Comparison of ENCODE assay signal across 27 cellular contexts in the genomic region with DNA sequence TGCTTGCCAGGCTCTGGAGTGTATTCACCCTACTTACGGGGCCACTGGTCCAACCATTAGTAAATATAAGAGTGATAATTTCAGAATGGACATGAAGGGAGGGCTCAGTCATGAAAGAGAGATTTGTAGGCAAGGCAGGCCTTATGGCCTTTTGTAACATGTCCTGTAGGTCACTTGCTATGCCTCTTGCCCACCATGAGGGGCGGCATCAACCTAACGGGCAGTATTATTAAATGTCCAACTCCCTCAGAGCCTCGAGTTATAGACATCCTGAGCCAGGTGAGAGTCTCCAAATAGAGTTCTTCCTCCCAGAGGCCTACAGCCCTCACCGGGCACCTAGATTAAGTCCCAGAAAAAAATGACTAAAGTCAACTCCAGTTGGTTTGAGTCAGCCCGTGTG. TPM values are rescaled to one million over a fixed set of nuclear protein-coding genes. Genes with fewer than 3 reads are reported as not detected.
"Had no signal": no experiment of that assay in that cellular context is flagged by ENCODE, and none has a peak within 500 bp of the region (broad histone marks: within the 10 kb centered on the region; RNA-seq: fewer than 3 reads in every experiment).

No MANE protein-coding gene starts in this region.

- ATAC-seq: esophagus mucosa; heart left ventricle; psoas muscle; stimulated activated naive CD8-positive, alpha-beta T cell treated with anti-CD3 and anti-CD28 coated beads, Interleukin-15, amount 100 ng/mL, for 72 hours; upper lobe of right lung had no signal

- H3K27ac Mint-ChIP-seq: naive B cell; nephron; stimulated activated naive B cell treated with anti-CD40 and anti-IgM and Interleukin-4, amounts not matched to agents 10 μg/mL and 1 μg/mL and 100 μg/mL, for 72 hours; stimulated activated naive CD8-positive, alpha-beta T cell treated with anti-CD3 and anti-CD28 coated beads, Interleukin-15, amount 100 ng/mL, for 72 hours had no signal

- H3K79me2 ChIP-seq: parathyroid adenoma had no signal

- H3K36me3 Mint-ChIP-seq: naive B cell; stimulated activated naive B cell treated with anti-CD40 and anti-IgM and Interleukin-4, amounts not matched to agents 10 μg/mL and 1 μg/mL and 100 μg/mL, for 72 hours had no signal

- DNase-seq: effector CD4-positive, alpha-beta T cell; heart left ventricle; hypothalamus; kidney glomerular epithelial cell; mesendoderm; naive B cell; psoas muscle; retina; sigmoid colon; stimulated activated CD4-positive, alpha-beta T cell treated with anti-CD3 and anti-CD28 coated beads, Interleukin-2, amount 100 ng/mL, for 24 hours; stimulated activated CD4-positive, alpha-beta T cell treated with anti-CD3 and anti-CD28 coated beads, Interleukin-4, amount 100 ng/mL, for 4 hours; stimulated activated naive B cell treated with anti-CD40 and anti-IgM and Interleukin-4, amounts not matched to agents 10 μg/mL and 1 μg/mL and 100 μg/mL, for 72 hours; stimulated activated naive CD8-positive, alpha-beta T cell treated with anti-CD3 and anti-CD28 coated beads, Interleukin-15, amount 100 ng/mL, for 72 hours; testis; upper lobe of right lung had no signal

- H3K4me3 Mint-ChIP-seq: naive B cell; nephron; stimulated activated naive B cell treated with anti-CD40 and anti-IgM and Interleukin-4, amounts not matched to agents 10 μg/mL and 1 μg/mL and 100 μg/mL, for 72 hours; stimulated activated naive CD8-positive, alpha-beta T cell treated with anti-CD3 and anti-CD28 coated beads, Interleukin-15, amount 100 ng/mL, for 72 hours had no signal

- H3K4me1 Mint-ChIP-seq: naive B cell; nephron; stimulated activated naive CD8-positive, alpha-beta T cell treated with anti-CD3 and anti-CD28 coated beads, Interleukin-15, amount 100 ng/mL, for 72 hours had no signal

- H2AFZ ChIP-seq: parathyroid adenoma had no signal

- H3K9me3 Mint-ChIP-seq: naive B cell; nephron; stimulated activated naive B cell treated with anti-CD40 and anti-IgM and Interleukin-4, amounts not matched to agents 10 μg/mL and 1 μg/mL and 100 μg/mL, for 72 hours; stimulated activated naive CD8-positive, alpha-beta T cell treated with anti-CD3 and anti-CD28 coated beads, Interleukin-15, amount 100 ng/mL, for 72 hours had no signal

- H3K27ac ChIP-seq: heart left ventricle, parathyroid adenoma, psoas muscle, sigmoid colon, skin epidermis, testis, tibial nerve, upper lobe of right lung, vagina had no signal

- H3K9me3 ChIP-seq: heart left ventricle, psoas muscle, sigmoid colon, testis, tibial nerve, upper lobe of right lung, vagina had no signal

- H3K27me3 ChIP-seq: testis, vagina had no signal

- H3K4me3 ChIP-seq: heart left ventricle, psoas muscle, sigmoid colon, skin epidermis, testis, tibial nerve, upper lobe of right lung, vagina had no signal

- H3K36me3 ChIP-seq: heart left ventricle, sigmoid colon, tibial nerve, upper lobe of right lung, vagina had no signal

- H3K9ac ChIP-seq: parathyroid adenoma had no signal

- H3K4me1 ChIP-seq: heart left ventricle, parathyroid adenoma, psoas muscle, sigmoid colon, testis, tibial nerve, upper lobe of right lung, vagina had no signal

RNA-seq across cellular contexts. Expression of gene ONECUT1, which starts 30.2 kb away (rescaled TPM):
- total RNA-seq: dermis microvascular lymphatic vessel endothelial cell, esophagus mucosa, fibroblast of lung, frontal cortex, glomerular endothelial cell, heart left ventricle, lung microvascular endothelial cell, psoas muscle, subcutaneous adipose tissue, upper lobe of right lung, vagina had no signal
